Comparison of ENCODE assay signal across 22 cellular contexts in the genomic region with DNA sequence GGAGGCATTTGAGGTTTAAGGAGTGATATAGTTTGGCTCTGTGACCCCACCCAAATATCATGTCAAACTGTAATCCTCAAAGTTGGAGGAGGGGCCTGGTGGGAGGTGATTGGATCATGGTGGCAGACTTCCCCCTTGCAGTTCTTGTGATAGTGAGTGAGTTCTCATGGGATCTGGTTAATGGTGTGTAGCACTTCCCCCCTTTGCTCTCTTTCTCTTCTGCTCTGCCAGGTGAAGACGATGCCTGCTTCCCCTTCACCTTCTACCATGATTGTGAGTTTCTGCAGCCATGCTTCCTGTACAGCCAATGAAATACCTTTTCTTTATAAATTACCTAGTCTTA. TPM values are rescaled to one million over a fixed set of nuclear protein-coding genes. Genes with fewer than 3 reads are reported as not detected.
DNase-seq lines count a peak whose midpoint lies in the region; ATAC-seq and TF ChIP-seq lines count a peak whose summit lies in the region.
"Had no signal": no experiment of that assay in that cellular context is flagged by ENCODE, and none has a peak within 500 bp of the region (broad histone marks: within the 10 kb centered on the region; RNA-seq: fewer than 3 reads in every experiment).

No MANE protein-coding gene starts in this region.

- no peaks in the 10 kb centered on the region for H4K20me1 ChIP-seq in OCI-LY7 (ENCODE audit: insufficient read depth, low read length)

- H3K4me2 ChIP-seq in OCI-LY7 (ENCODE audit: low read length) = no peak overlapping the region

- no peak overlapping the region for H3K27ac ChIP-seq in OCI-LY7 (ENCODE audit: low read depth, low read length, poor library complexity, severe bottlenecking)
- H3K27ac ChIP-seq: C4-2B, thyroid gland, WERI-Rb-1 had no signal

- H3K27ac Mint-ChIP-seq in chondrocyte (ENCODE audit: unreplicated experiment) (peak overlapping the region; percentile 42), neural crest cell (ENCODE audit: unreplicated experiment) (no peak overlapping the region)

- DNase-seq in activated T-cell treated with anti-CD3 and anti-CD28 coated beads, Interleukin-2, amount 50 U/mL, for 4 hours = no peak
- no peak for DNase-seq in activated T-cell treated with anti-CD3 and anti-CD28 coated beads, Interleukin-2, amount 50 U/mL, for 48 hours
- DNase-seq in OCI-LY7 (ENCODE audit: low spot score) (peak; percentile 23), chondrocyte (ENCODE audit: low spot score) (no peak), neural crest cell (ENCODE audit: low read depth, low spot score) (no peak), mucosa of descending colon (no peak), amniotic stem cell (lab: John Stamatoyannopoulos, UW) (no peak)
- DNase-seq: ACHN; activated effector memory CD4-positive, alpha-beta T cell treated with anti-CD3 and anti-CD28 coated beads, Interleukin-2, amount 50 U/mL, for 16 hours; aorta; DMS153; GDM1; NCI-H1417 treated with DMSO at 0.1 percent for 48 hours; NCI-H524 treated with DMSO at 0.1 percent for 48 hours; psoas muscle; stimulated activated CD4-positive, alpha-beta T cell treated with anti-CD3 and anti-CD28 coated beads, Interleukin-2, amount 100 ng/mL, for 24 hours; stimulated activated naive CD4-positive, alpha-beta T cell treated with Interleukin-2 at 50 U/mL for 16 hours; thyroid gland; WERI-Rb-1 had no signal

- H3K4me3 Mint-ChIP-seq in activated T-cell treated with anti-CD3 and anti-CD28 coated beads, Interleukin-2, amount 50 U/mL, for 4 hours = peak overlapping the region; percentile 90
- no peak overlapping the region for H3K4me3 Mint-ChIP-seq in chondrocyte (ENCODE audit: unreplicated experiment)
- peak overlapping the region; percentile 87 for H3K4me3 Mint-ChIP-seq in neural crest cell

- no TSS peak for BruUV-seq in OCI-LY7 (replicated peaks; lab: Mats Ljungman, UMichigan)

- H3K4me1 ChIP-seq in OCI-LY7 (ENCODE audit: insufficient read depth, low read length, poor library complexity, severe bottlenecking) = peaks cover 29% of the 10 kb centered on the region
- peaks cover 11% of the 10 kb centered on the region for H3K4me1 ChIP-seq in mucosa of descending colon (ENCODE audit: low read depth)

- CTCF ChIA-PET in OCI-LY7 (lab: Charles Lee; ENCODE audit: unreplicated experiment) = no interaction called here

- H3K4me1 Mint-ChIP-seq in activated T-cell treated with anti-CD3 and anti-CD28 coated beads, Interleukin-2, amount 50 U/mL, for 4 hours (ENCODE audit: low read depth) = peaks cover 45% of the 10 kb centered on the region
- H3K4me1 Mint-ChIP-seq in chondrocyte (ENCODE audit: low read depth) = peaks cover 44% of the 10 kb centered on the region
- H3K4me1 Mint-ChIP-seq in neural crest cell = peaks cover 52% of the 10 kb centered on the region

- intact Hi-C loops in OCI-LY7 (cut with micrococcal nuclease; ENCODE audit: unreplicated experiment) (loop anchor here (10.0 kb wide), 1 partner anchor 1041 kb away; a partner anchor contains a TSS), mucosa of descending colon (cut with DNase I, micrococcal nuclease) (loop anchor here in 1 of 2 donors (10.0 kb wide), 1 partner anchor 681 kb away; a partner anchor contains a TSS)

- no peak for ATAC-seq in activated T-cell treated with anti-CD3 and anti-CD28 coated beads, Interleukin-2, amount 50 U/mL, for 4 hours
- ATAC-seq in mucosa of descending colon = no peak
- ATAC-seq in HG02852 (IDR thresholded peaks at IDR 0.05; ENCODE audit: unreplicated experiment) = no peak
- ATAC-seq: HepG2, psoas muscle had no signal

- H2AFZ ChIP-seq in OCI-LY7 (ENCODE audit: low read length) = no peak overlapping the region; the same call in 1 of the 2 replicates

- peaks cover 22% of the 10 kb centered on the region for H3K79me2 ChIP-seq in OCI-LY7 (ENCODE audit: insufficient read depth, low read depth, low read length)

- peaks cover 2% of the 10 kb centered on the region for H3K27me3 Mint-ChIP-seq in activated T-cell treated with anti-CD3 and anti-CD28 coated beads, Interleukin-2, amount 50 U/mL, for 4 hours (ENCODE audit: low read depth)
- no peaks in the 10 kb centered on the region for H3K27me3 Mint-ChIP-seq in chondrocyte (ENCODE audit: low read depth)
- H3K27me3 Mint-ChIP-seq in neural crest cell (ENCODE audit: low read depth) = peaks cover 37% of the 10 kb centered on the region

- POLR2A ChIA-PET in OCI-LY7 (lab: Charles Lee) = no interaction called here

- H3K9me2 ChIP-seq in OCI-LY7 (ENCODE audit: insufficient read depth, low read length) = no peaks in the 10 kb centered on the region; the same call in 1 of the 2 replicates

- H3K4me3 ChIP-seq in OCI-LY7 (ENCODE audit: low read depth, low read length, poor library complexity, severe bottlenecking) (no peak overlapping the region), mucosa of descending colon (no peak overlapping the region)
- H3K4me3 ChIP-seq: psoas muscle, thyroid gland had no signal

- H3K9me3 Mint-ChIP-seq in activated T-cell treated with anti-CD3 and anti-CD28 coated beads, Interleukin-2, amount 50 U/mL, for 4 hours = no peaks in the 10 kb centered on the region
- peaks cover 13% of the 10 kb centered on the region for H3K9me3 Mint-ChIP-seq in chondrocyte (ENCODE audit: low read depth)
- H3K9me3 Mint-ChIP-seq in neural crest cell = peaks cover 9% of the 10 kb centered on the region

- no peaks in the 10 kb centered on the region for H3K9me3 ChIP-seq in OCI-LY7 (ENCODE audit: low read length)
- no peaks in the 10 kb centered on the region for H3K9me3 ChIP-seq in mucosa of descending colon
- H3K9me3 ChIP-seq: psoas muscle, thyroid gland had no signal

- peaks cover 16% of the 10 kb centered on the region for H3K36me3 Mint-ChIP-seq in activated T-cell treated with anti-CD3 and anti-CD28 coated beads, Interleukin-2, amount 50 U/mL, for 4 hours (ENCODE audit: insufficient read depth)
- peaks cover 12% of the 10 kb centered on the region for H3K36me3 Mint-ChIP-seq in chondrocyte (ENCODE audit: low read depth)
- H3K36me3 Mint-ChIP-seq in neural crest cell (ENCODE audit: low read depth) = peaks cover 11% of the 10 kb centered on the region

- TF ChIP-seq CTCF in OCI-LY7 (conservative IDR thresholded peaks at IDR 0.05; ENCODE audit: low read length) (no peak), chondrocyte (IDR thresholded peaks at IDR 0.05) (no peak), neural crest cell (conservative IDR thresholded peaks at IDR 0.05) (no peak), mucosa of descending colon (IDR thresholded peaks at IDR 0.05) (no peak)

- H3K36me3 ChIP-seq in OCI-LY7 (ENCODE audit: insufficient read depth, low read length) = peaks cover 20% of the 10 kb centered on the region
- no peaks in the 10 kb centered on the region for H3K36me3 ChIP-seq in mucosa of descending colon (ENCODE audit: low read depth)
- H3K36me3 ChIP-seq: thyroid gland had no signal

RNA-seq across cellular contexts. Expression of a gene that starts 1.7 kb away (rescaled TPM):
- 100 to 1,000 TPM in 1 of 3 donors, 10 to 100 TPM in 2; 89.5 to 114 (median 92.8) TPM for total RNA-seq in activated T-cell treated with anti-CD3 and anti-CD28 coated beads, Interleukin-2, amount 50 U/mL, for 4 hours
- 75.1 and 88.6 TPM in 2 replicates for total RNA-seq in OCI-LY7 (2014; rRNA removed; shearing (Covaris generic))
- total RNA-seq in OCI-LY7 (2022) (119 and 121 TPM in 2 replicates), chondrocyte (46.4 to 62.4 TPM (median 49.4 TPM) in 3 replicates), neural crest cell (103 and 104 TPM in 2 replicates), mucosa of descending colon (10 to 100 TPM; 39.9 to 64.2 (median 56.7) TPM)
